In genomic region chr6:26195376-26195923, GRCh38 we compare ENCODE assay signal across 8 cellular contexts.
DNase-seq lines count a peak whose midpoint lies in the region; ATAC-seq, FAIRE-seq and TF ChIP-seq lines count a peak whose summit lies in the region.

No MANE protein-coding gene starts in this region.

- H3K9me3 Mint-ChIP-seq in naive B cell: peaks cover 0 to 1% (median 0%) of the 10 kb centered on the region in 7 donors

- peak overlapping the region; percentile 90 to 99 (median 96) for H3K27ac Mint-ChIP-seq in naive B cell

- no peak for FAIRE-seq in GM12891 (lab: Jason Lieb, UNC)
- FAIRE-seq in RCC 7860 (lab: Jason Lieb, UNC): peak; percentile 65

- peaks cover 0 to 12% of the 10 kb centered on the region in 2 donors for H3K36me3 Mint-ChIP-seq in naive B cell

- peaks cover 25 to 38% (median 34%) of the 10 kb centered on the region in 3 donors for H3K4me1 Mint-ChIP-seq in naive B cell

- H3K4me3 Mint-ChIP-seq in naive B cell: peak overlapping the region; percentile 87 to 100 (median 99)

- TF ChIP-seq POLR2A in GM12891 (IDR thresholded peaks at IDR 0.05; ENCODE audit: low read depth, low read length): peak; percentile 68

- peak overlapping the region; percentile 54 for H3K27ac ChIP-seq in substantia nigra (ENCODE audit: low read depth, low read length, poor library complexity, severe bottlenecking)

- peak; percentile 29 for ATAC-seq in HG03432 (IDR thresholded peaks at IDR 0.05; ENCODE audit: unreplicated experiment)
- peak; percentile 54 to 56 for ATAC-seq in naive B cell (ENCODE audit: low read depth in 2 of 2)
- no peak for ATAC-seq in GM21390 (IDR thresholded peaks at IDR 0.05; ENCODE audit: unreplicated experiment)

- DNase-seq in GM12891 (ENCODE audit: insufficient read length, low spot score): no peak
- DNase-seq in RCC 7860 (ENCODE audit: low spot score): peak; percentile 82
- peak; percentile 75 for DNase-seq in activated effector memory CD4-positive, alpha-beta T cell treated with Interleukin-2 at 50 U/mL for 16 hours
- DNase-seq in fibroblast of mammary gland (ENCODE audit: low read depth): peak; percentile 92
- DNase-seq in naive B cell: peak; percentile 84
- DNase-seq in substantia nigra (lab: John Stamatoyannopoulos, UW): peak in 48 of 49 donors; percentile 22 to 96 (median 85)

- TF ChIP-seq CTCF in fibroblast of mammary gland (conservative IDR thresholded peaks at IDR 0.05; ENCODE audit: control insufficient read depth, insufficient read depth, low read depth, low read length): no peak

- no peaks in the 10 kb centered on the region for H3K27me3 Mint-ChIP-seq in naive B cell

- H3K4me3 ChIP-seq in fibroblast of mammary gland (ENCODE audit: control insufficient read depth, low read depth, low read length): peak overlapping the region; percentile 81

TF ChIP-seq in GM12891, 5 proteins besides CTCF, POLR2A, EP300 and RAD21:
- peak; percentile 82 for TF ChIP-seq POLR2AphosphoS5 (IDR thresholded peaks at IDR 0.05; ENCODE audit: low read depth, low read length)
- TF ChIP-seq PAX5 (IDR thresholded peaks at IDR 0.05; ENCODE audit: insufficient read depth, low read length, severe bottlenecking): no peak
